ENCODE assay signal across 11 cellular contexts in the genomic region with DNA sequence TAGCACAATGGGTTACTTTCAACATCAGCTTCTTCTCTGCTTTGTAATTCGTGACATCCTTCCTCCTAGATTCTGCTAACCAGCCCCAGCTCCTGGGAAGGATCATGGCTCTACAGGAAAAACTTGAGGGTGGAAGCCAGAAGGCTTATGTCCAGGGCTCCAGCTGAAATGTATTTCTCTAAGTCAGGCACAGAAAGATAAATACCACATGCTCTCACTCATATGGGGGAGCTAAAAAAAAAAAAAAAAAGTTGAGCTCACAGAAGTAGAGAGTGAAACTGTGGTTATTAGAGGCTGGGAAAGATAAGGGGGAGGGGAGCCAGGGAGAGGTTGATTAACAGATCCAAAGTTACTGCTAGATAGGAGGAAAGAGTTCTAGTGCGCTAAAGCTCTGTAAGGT.
"Had no signal": no experiment of that assay in that cellular context is flagged by ENCODE, and none has a peak within 500 bp of the region (broad histone marks: within the 10 kb centered on the region; RNA-seq: fewer than 3 reads in every experiment).

No MANE protein-coding gene starts in this region.

- ATAC-seq: activated CD8-positive, alpha-beta T cell treated with anti-CD3 and anti-CD28 coated beads for 36 hours; activated naive CD8-positive, alpha-beta T cell treated with anti-CD3 and anti-CD28 coated beads, Interleukin-2, amount 50 U/mL, for 24 hours; left colon had no signal

- DNase-seq: activated CD4-positive, alpha-beta T cell treated with anti-CD3 and anti-CD28 coated beads for 1 hour; activated CD8-positive, alpha-beta memory T cell treated with anti-CD3 and anti-CD28 coated beads, Interleukin-2, amount 50 U/mL, for 48 hours; activated CD8-positive, alpha-beta T cell treated with anti-CD3 and anti-CD28 coated beads for 36 hours; activated naive CD8-positive, alpha-beta T cell treated with anti-CD3 and anti-CD28 coated beads, Interleukin-2, amount 50 U/mL, for 24 hours; endodermal cell; glutamatergic neuron; left colon; retina; trophoblast cell had no signal

- H3K27ac ChIP-seq: parathyroid adenoma, skin epidermis had no signal
